ENCODE assay signal across 17 cellular contexts in the genomic region with DNA sequence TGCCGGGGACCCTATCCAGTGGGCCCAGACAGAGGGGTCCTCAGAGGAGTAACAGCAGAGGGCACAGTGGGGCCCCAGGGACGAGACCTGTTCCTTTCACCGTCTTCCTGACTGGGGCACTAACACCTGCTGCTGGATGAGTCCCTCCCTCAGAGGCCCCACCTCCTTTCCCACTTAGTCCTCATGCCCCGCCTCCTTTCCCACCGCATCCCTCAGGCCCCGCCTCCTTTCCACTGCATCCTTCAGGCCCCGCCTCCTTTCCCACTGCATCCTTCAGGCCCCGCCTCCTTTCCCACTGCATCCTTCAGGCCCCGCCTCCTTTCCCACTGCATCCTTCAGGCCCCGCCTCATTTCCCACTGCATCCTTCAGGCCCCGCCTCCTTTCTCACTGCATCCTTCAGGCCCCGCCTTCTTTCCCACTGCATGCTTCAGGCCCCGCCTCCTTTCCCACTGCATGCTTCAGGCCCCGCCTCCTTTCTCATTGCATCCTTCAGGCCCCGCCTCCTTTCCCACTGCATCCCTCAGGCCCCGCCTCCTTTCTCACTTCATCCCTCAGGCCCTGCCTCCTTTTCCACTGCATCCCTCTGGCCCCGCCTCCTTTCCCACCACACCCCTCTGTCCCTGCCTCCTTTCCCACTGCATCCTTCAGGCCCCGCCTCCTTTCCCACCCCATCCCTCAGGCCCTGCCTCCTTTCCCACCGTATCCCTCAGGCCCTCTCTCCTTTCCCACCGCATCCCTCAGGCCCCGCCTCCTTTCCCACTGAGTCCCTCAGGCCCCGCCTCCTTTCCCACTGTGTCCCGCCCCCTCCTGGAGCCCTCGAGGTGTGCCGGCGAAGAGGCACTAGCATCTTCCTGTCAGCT. TPM values are rescaled to one million over a fixed set of nuclear protein-coding genes. Genes with fewer than 3 reads are reported as not detected.
DNase-seq lines count a peak whose midpoint lies in the region; ATAC-seq, FAIRE-seq and TF ChIP-seq lines count a peak whose summit lies in the region.
"Had no signal": no experiment of that assay in that cellular context is flagged by ENCODE, and none has a peak within 500 bp of the region (broad histone marks: within the 10 kb centered on the region; RNA-seq: fewer than 3 reads in every experiment).

No MANE protein-coding gene starts in this region.

- DNase-seq in Right ventricle myocardium inferior (ENCODE audit: missing footprints) (peak; percentile 41), heart left ventricle (no peak), T-cell (peak in 1 of 34 experiments; percentile 27), erythroblast (lab: John Stamatoyannopoulos, UW) (peak; percentile 64 to 72), type B pancreatic cell (ENCODE audit: extremely low spot score, unreplicated experiment) (no peak), small intestine (no peak)
- DNase-seq in stimulated activated CD4-positive, alpha-beta T cell treated with anti-CD3 and anti-CD28 coated beads, Interleukin-4, amount 100 ng/mL, for 4 hours, result no peak
- DNase-seq: effector memory CD8-positive, alpha-beta T cell; left lung; NCI-H1694 treated with DMSO at 0.1 percent for 48 hours; NCI-H510A treated with DMSO at 0.1 percent for 48 hours had no signal

- TF ChIP-seq CTCF in heart left ventricle (IDR thresholded peaks at IDR 0.05) (no peak), type B pancreatic cell (conservative IDR thresholded peaks at IDR 0.05) (no peak)

- no peaks in the 10 kb centered on the region for H3K27me3 ChIP-seq in heart left ventricle
- no peaks in the 10 kb centered on the region for H3K27me3 ChIP-seq in small intestine (ENCODE audit: control insufficient read depth in 2 of 2, insufficient read depth in 2 of 2, low read length in 2 of 2)
- H3K27me3 ChIP-seq: left lung had no signal

- ATAC-seq in Right ventricle myocardium inferior (no peak), heart left ventricle (no peak), T-cell (replicated peaks in 1 of 4) (no peak), HG03439 (IDR thresholded peaks at IDR 0.05; ENCODE audit: unreplicated experiment) (no peak)
- ATAC-seq: effector memory CD8-positive, alpha-beta T cell; left lung had no signal

- peak overlapping the region; percentile 17 to 63 for H3K27ac Mint-ChIP-seq in T-cell
- H3K27ac Mint-ChIP-seq in type B pancreatic cell, result peak overlapping the region; percentile 54

- H3K4me1 ChIP-seq in heart left ventricle (peaks cover 0 to 31% (median 26%) of the 10 kb centered on the region in 12 donors), small intestine (ENCODE audit: control insufficient read depth in 2 of 2, insufficient read depth in 1 of 2, low read depth in 1 of 2, low read length in 1 of 2) (peaks cover 0 to 2% of the 10 kb centered on the region in 2 donors)

- no peak overlapping the region for H3K4me3 ChIP-seq in heart left ventricle
- no peak overlapping the region for H3K4me3 ChIP-seq in small intestine (ENCODE audit: low read depth in 1 of 2, low read length in 2 of 2)
- H3K4me3 ChIP-seq: left lung had no signal

- peaks cover 11% of the 10 kb centered on the region for H3K36me3 Mint-ChIP-seq in T-cell
- H3K36me3 Mint-ChIP-seq in type B pancreatic cell, result peaks cover 14% of the 10 kb centered on the region

- H3K27ac ChIP-seq in heart left ventricle (no peak overlapping the region), small intestine (ENCODE audit: low read depth in 1 of 2, low read length in 1 of 2) (no peak overlapping the region)
- H3K27ac ChIP-seq: left lung had no signal

- no peak for FAIRE-seq in small intestine (lab: Jason Lieb, UNC)
- FAIRE-seq: TTC549 had no signal

- peaks cover 0 to 22% (median 6%) of the 10 kb centered on the region in 9 donors for H3K36me3 ChIP-seq in heart left ventricle
- no peaks in the 10 kb centered on the region for H3K36me3 ChIP-seq in small intestine (ENCODE audit: control insufficient read depth in 2 of 2, insufficient read depth in 2 of 2, low read length in 2 of 2)

- H3K4me3 Mint-ChIP-seq in T-cell (peak overlapping the region in 1 of 3 donors; percentile 33), type B pancreatic cell (peak overlapping the region; percentile 10)
- H3K4me3 Mint-ChIP-seq: effector memory CD8-positive, alpha-beta T cell had no signal

- POLR2A ChIA-PET in T-cell (lab: Charles Lee), result no interaction called here

- H3K27me3 Mint-ChIP-seq in T-cell (no peaks in the 10 kb centered on the region), type B pancreatic cell (no peaks in the 10 kb centered on the region)
- H3K27me3 Mint-ChIP-seq: effector memory CD8-positive, alpha-beta T cell had no signal

- H3K9me3 Mint-ChIP-seq in T-cell (no peaks in the 10 kb centered on the region), type B pancreatic cell (no peaks in the 10 kb centered on the region)
- H3K9me3 Mint-ChIP-seq: effector memory CD8-positive, alpha-beta T cell had no signal

- CTCF ChIA-PET in T-cell (lab: Charles Lee), result no interaction called here

- no peaks in the 10 kb centered on the region for H3K9me3 ChIP-seq in heart left ventricle
- no peaks in the 10 kb centered on the region for H3K9me3 ChIP-seq in small intestine (ENCODE audit: control insufficient read depth, low read depth)
- H3K9me3 ChIP-seq: left lung had no signal

- TF ChIP-seq POLR2A in heart left ventricle (IDR thresholded peaks at IDR 0.05), result no peak
- TF ChIP-seq POLR2A in erythroblast (IDR thresholded peaks at IDR 0.05; ENCODE audit: low read length), result no peak

- intact Hi-C loops in Right ventricle myocardium inferior (cut with DNase I) (no loop called here), heart left ventricle (cut with DNase I) (no loop called here)

- peaks cover 34 to 42% (median 36%) of the 10 kb centered on the region in 3 donors for H3K4me1 Mint-ChIP-seq in T-cell
- H3K4me1 Mint-ChIP-seq in type B pancreatic cell (ENCODE audit: unreplicated experiment), result peaks cover 27% of the 10 kb centered on the region

- WGBS in heart left ventricle, 4 donors, result 94 to 97% (median 94%) methylated on average over 26 of the region's 26 CpGs
- WGBS in small intestine, 3 donors, result 94 to 95% (median 94%) methylated on average over 23 to 26 of the region's 26 CpGs

RNA-seq across cellular contexts. Expression of a gene that starts 6.7 kb away (rescaled TPM):
- total RNA-seq in Right ventricle myocardium inferior (24.9 TPM), heart left ventricle (10 to 100 TPM; 17.6 to 30.9 (median 21.6) TPM), T-cell (100 to 1,000 TPM in 4 of 5 donors, 10 to 100 TPM in 1; 96.5 to 173 (median 133) TPM), type B pancreatic cell (ENCODE audit: low replicate concordance) (131 and 149 TPM in 2 replicates)
- polyA plus RNA-seq in heart left ventricle (10 to 100 TPM; 18.9 to 31.2 TPM), small intestine (10 to 100 TPM; 69.3 to 82.6 (median 73.8) TPM)

RNA-seq across cellular contexts. Expression of a gene that starts 6.8 kb away (rescaled TPM):
- total RNA-seq in Right ventricle myocardium inferior (46.7 TPM), heart left ventricle (10 to 100 TPM; 33.8 to 79.1 (median 41.0) TPM), T-cell (100 to 1,000 TPM in 3 of 5 donors, 10 to 100 TPM in 2; 86.7 to 127 (median 107) TPM), type B pancreatic cell (ENCODE audit: low replicate concordance) (125 and 134 TPM in 2 replicates)
- polyA plus RNA-seq in heart left ventricle (100 to 1,000 TPM; 187 to 213 TPM), small intestine (100 to 1,000 TPM; 233 to 471 (median 333) TPM)

RNA-seq across cellular contexts. Expression of a gene that starts 24.8 kb away (rescaled TPM):
- total RNA-seq in Right ventricle myocardium inferior, result not detected
- total RNA-seq in heart left ventricle, result under 1 TPM in 1 of 9 donors, not detected in 8; 0.09 TPM
- polyA plus RNA-seq in heart left ventricle, result under 1 TPM in 1 of 2 donors, not detected in 1; 0.19 TPM
- not detected for total RNA-seq in T-cell
- 0.41 TPM in 1 of 2 replicates, not detected in the other for total RNA-seq in type B pancreatic cell (ENCODE audit: low replicate concordance)
- polyA plus RNA-seq in small intestine, result under 1 TPM in 1 of 3 donors, not detected in 2; 0.54 TPM
- total RNA-seq: HT1080, left lung, MCF 10A, myocyte, pulmonary artery endothelial cell had no signal

RNA-seq across cellular contexts. Expression of a gene that starts 27.3 kb away (rescaled TPM):
- not detected for total RNA-seq in Right ventricle myocardium inferior
- under 1 TPM in 1 of 9 donors, not detected in 8; 0.50 TPM for total RNA-seq in heart left ventricle
- not detected for polyA plus RNA-seq in heart left ventricle
- total RNA-seq in T-cell, result 1 to 10 TPM in 2 of 5 donors, under 1 TPM in 3; 0.23 to 1.7 (median 0.99) TPM
- total RNA-seq in type B pancreatic cell (ENCODE audit: low replicate concordance), result not detected in 2 replicates
- polyA plus RNA-seq in small intestine, result under 1 TPM in 1 of 3 donors, not detected in 2; 0.13 TPM
- total RNA-seq: HT1080, MCF 10A, myocyte, pulmonary artery endothelial cell had no signal

RNA-seq across cellular contexts. Expression of a gene that starts 53.2 kb away (rescaled TPM):
- total RNA-seq in Right ventricle myocardium inferior (0.68 TPM), heart left ventricle (1 to 10 TPM in 2 of 9 donors, under 1 TPM in 7; 0.11 to 1.6 (median 0.48) TPM), T-cell (under 1 TPM in 3 of 5 donors, not detected in 2; 0.22 to 0.49 (median 0.30) TPM), type B pancreatic cell (ENCODE audit: low replicate concordance) (0.10 TPM in 1 of 2 replicates, not detected in the other)
- polyA plus RNA-seq in heart left ventricle (under 1 TPM; 0.21 to 0.23 TPM), small intestine (under 1 TPM in 2 of 3 donors, not detected in 1; 0.46 to 0.54 TPM)
- total RNA-seq: MCF 10A, pulmonary artery endothelial cell had no signal

Comparison
In these comparisons a context has a peak if more than half of its experiments do, and no peak if none do; other contexts are left out.
1. DNase-seq: peak in Right ventricle myocardium inferior (single experiment) and erythroblast (2 of 2); none in heart left ventricle (0 of 5), type B pancreatic cell (single experiment), small intestine (single experiment) and stimulated activated CD4-positive, alpha-beta T cell treated with anti-CD3 and anti-CD28 coated beads, Interleukin-4, amount 100 ng/mL, for 4 hours (0 of 2).